Comparison of ENCODE assay signal across 2 cellular contexts in genomic region chr12:57518176-57518919, GRCh38.
TF ChIP-seq lines count a peak whose summit lies in the region.

No MANE protein-coding gene starts in this region.

TF ChIP-seq in GM23338, 12 proteins besides CTCF, POLR2A, EP300 and RAD21 (continued from another document):
- TF ChIP-seq ZNF462 (CRISPR knock-in tag; IDR thresholded peaks at IDR 0.05) (no peak), REST (IDR thresholded peaks at IDR 0.05; ENCODE audit: unreplicated experiment) (no peak), ZNF114 (CRISPR knock-in tag; IDR thresholded peaks at IDR 0.05) (no peak), JUNB (IDR thresholded peaks at IDR 0.05; ENCODE audit: unreplicated experiment) (no peak), ETS1 (IDR thresholded peaks at IDR 0.05) (no peak), EZH2 (IDR thresholded peaks at IDR 0.05; ENCODE audit: low read depth, unreplicated experiment) (no peak), EZH2phosphoT487 (IDR thresholded peaks at IDR 0.05; ENCODE audit: unreplicated experiment) (no peak), ZNF331 (CRISPR knock-in tag; IDR thresholded peaks at IDR 0.05; ENCODE audit: low read depth) (no peak), POLR2AphosphoS5 (IDR thresholded peaks at IDR 0.05; ENCODE audit: low read depth) (no peak)

TF ChIP-seq in WTC11, 78 proteins besides CTCF, POLR2A, EP300 and RAD21 (continued from another document):
- TF ChIP-seq PREB (CRISPR knock-in tag; IDR thresholded peaks at IDR 0.05; ENCODE audit: borderline replicate concordance): no peak
- TF ChIP-seq ZMAT4 (CRISPR knock-in tag; IDR thresholded peaks at IDR 0.05): no peak
- TF ChIP-seq JAZF1 (CRISPR knock-in tag; IDR thresholded peaks at IDR 0.05): no peak
- TF ChIP-seq TP53 (CRISPR knock-in tag; IDR thresholded peaks at IDR 0.05): no peak
- TF ChIP-seq JUN (CRISPR knock-in tag; IDR thresholded peaks at IDR 0.05): no peak
- no peak for TF ChIP-seq FOXP1 (CRISPR knock-in tag; IDR thresholded peaks at IDR 0.05; ENCODE audit: borderline replicate concordance)
- no peak for TF ChIP-seq CDX4 (CRISPR knock-in tag; IDR thresholded peaks at IDR 0.05; ENCODE audit: borderline replicate concordance)
- no peak for TF ChIP-seq PRDM15 (CRISPR knock-in tag; IDR thresholded peaks at IDR 0.05)
- no peak for TF ChIP-seq EMX1 (CRISPR knock-in tag; IDR thresholded peaks at IDR 0.05)
- TF ChIP-seq STAT6 (CRISPR knock-in tag; conservative IDR thresholded peaks at IDR 0.05; ENCODE audit: low read depth): no peak
- no peak for TF ChIP-seq ATF3 (CRISPR knock-in tag; conservative IDR thresholded peaks at IDR 0.05)
